In genomic region chr6:149428606-149429005, GRCh38 we compare ENCODE assay signal across 17 cellular contexts. TPM values are rescaled to one million over a fixed set of nuclear protein-coding genes. Genes with fewer than 3 reads are reported as not detected.
DNase-seq lines count a peak whose midpoint lies in the region; ATAC-seq and TF ChIP-seq lines count a peak whose summit lies in the region.
"Had no signal": no experiment of that assay in that cellular context is flagged by ENCODE, and none has a peak within 500 bp of the region (broad histone marks: within the 10 kb centered on the region; RNA-seq: fewer than 3 reads in every experiment).

No MANE protein-coding gene starts in this region.

- no peak for TF ChIP-seq CTCF in esophagus muscularis mucosa (IDR thresholded peaks at IDR 0.05)

- H3K4me1 Mint-ChIP-seq in activated CD4-positive, alpha-beta T cell treated with anti-CD3 and anti-CD28 coated beads, Interleukin-2, amount 10 ng/mL, durations not matched to agents 7 days and 5 days = peaks cover 10% of the 10 kb centered on the region
- H3K4me1 Mint-ChIP-seq in activated T-helper 17 cell treated with anti-CD3 and anti-CD28 coated beads, Interleukin-2, amount 50 U/mL, for 72 hours = no peaks in the 10 kb centered on the region
- peaks cover 8% of the 10 kb centered on the region for H3K4me1 Mint-ChIP-seq in stimulated activated memory B cell treated with anti-CD40 and anti-IgM and Interleukin-4, amounts not matched to agents 10 μg/mL and 1 μg/mL and 100 μg/mL, for 72 hours

- no peaks in the 10 kb centered on the region for H3K36me3 Mint-ChIP-seq in activated CD4-positive, alpha-beta T cell treated with anti-CD3 and anti-CD28 coated beads, Interleukin-2, amount 10 ng/mL, durations not matched to agents 7 days and 5 days (ENCODE audit: low read depth)
- no peaks in the 10 kb centered on the region for H3K36me3 Mint-ChIP-seq in activated T-helper 17 cell treated with anti-CD3 and anti-CD28 coated beads, Interleukin-2, amount 50 U/mL, for 72 hours (ENCODE audit: low read depth)
- no peaks in the 10 kb centered on the region for H3K36me3 Mint-ChIP-seq in stimulated activated memory B cell treated with anti-CD40 and anti-IgM and Interleukin-4, amounts not matched to agents 10 μg/mL and 1 μg/mL and 100 μg/mL, for 72 hours
- H3K36me3 Mint-ChIP-seq: CD8-positive, alpha-beta T cell had no signal

- H3K27me3 Mint-ChIP-seq in activated CD4-positive, alpha-beta T cell treated with anti-CD3 and anti-CD28 coated beads, Interleukin-2, amount 10 ng/mL, durations not matched to agents 7 days and 5 days = no peaks in the 10 kb centered on the region
- H3K27me3 Mint-ChIP-seq in activated T-helper 17 cell treated with anti-CD3 and anti-CD28 coated beads, Interleukin-2, amount 50 U/mL, for 72 hours = no peaks in the 10 kb centered on the region
- H3K27me3 Mint-ChIP-seq in stimulated activated memory B cell treated with anti-CD40 and anti-IgM and Interleukin-4, amounts not matched to agents 10 μg/mL and 1 μg/mL and 100 μg/mL, for 72 hours = no peaks in the 10 kb centered on the region

- POLR2A ChIA-PET in activated CD4-positive, alpha-beta T cell treated with anti-CD3 and anti-CD28 coated beads, Interleukin-2, amount 10 ng/mL, durations not matched to agents 7 days and 5 days (lab: Charles Lee) = no interaction called here

- no peaks in the 10 kb centered on the region for H3K36me3 ChIP-seq in esophagus muscularis mucosa
- H3K36me3 ChIP-seq: BE2C had no signal

- peaks cover 3 to 20% (median 14%) of the 10 kb centered on the region in 4 donors for H3K4me1 ChIP-seq in esophagus muscularis mucosa
- H3K4me1 ChIP-seq: BE2C had no signal

- no peak for TF ChIP-seq EP300 in esophagus muscularis mucosa (IDR thresholded peaks at IDR 0.05)

- CTCF ChIA-PET in activated CD4-positive, alpha-beta T cell treated with anti-CD3 and anti-CD28 coated beads, Interleukin-2, amount 10 ng/mL, durations not matched to agents 7 days and 5 days (lab: Charles Lee) = interaction anchor here (1.1 to 1.9 kb wide), 5 partner anchors 10 to 400 kb away, joined by 3 to 5 read pairs (median 4); no protein-coding TSS in a partner anchor

- no peak for ATAC-seq in activated T-helper 17 cell treated with anti-CD3 and anti-CD28 coated beads, Interleukin-2, amount 50 U/mL, for 72 hours (replicated peaks)
- ATAC-seq in stimulated activated memory B cell treated with anti-CD40 and anti-IgM and Interleukin-4, amounts not matched to agents 10 μg/mL and 1 μg/mL and 100 μg/mL, for 72 hours = no peak
- ATAC-seq: A549; CD8-positive, alpha-beta T cell had no signal

- H3K27ac Mint-ChIP-seq in activated CD4-positive, alpha-beta T cell treated with anti-CD3 and anti-CD28 coated beads, Interleukin-2, amount 10 ng/mL, durations not matched to agents 7 days and 5 days = peak overlapping the region; percentile 14
- H3K27ac Mint-ChIP-seq in activated T-helper 17 cell treated with anti-CD3 and anti-CD28 coated beads, Interleukin-2, amount 50 U/mL, for 72 hours = peak overlapping the region; percentile 34
- H3K27ac Mint-ChIP-seq in stimulated activated memory B cell treated with anti-CD40 and anti-IgM and Interleukin-4, amounts not matched to agents 10 μg/mL and 1 μg/mL and 100 μg/mL, for 72 hours = peak overlapping the region; percentile 11
- H3K27ac Mint-ChIP-seq: CD8-positive, alpha-beta T cell; H9 had no signal

- no peak overlapping the region for H3K4me3 Mint-ChIP-seq in activated CD4-positive, alpha-beta T cell treated with anti-CD3 and anti-CD28 coated beads, Interleukin-2, amount 10 ng/mL, durations not matched to agents 7 days and 5 days
- H3K4me3 Mint-ChIP-seq in activated T-helper 17 cell treated with anti-CD3 and anti-CD28 coated beads, Interleukin-2, amount 50 U/mL, for 72 hours = no peak overlapping the region
- no peak overlapping the region for H3K4me3 Mint-ChIP-seq in stimulated activated memory B cell treated with anti-CD40 and anti-IgM and Interleukin-4, amounts not matched to agents 10 μg/mL and 1 μg/mL and 100 μg/mL, for 72 hours
- H3K4me3 Mint-ChIP-seq: CD8-positive, alpha-beta T cell; H9 had no signal

- intact Hi-C loops in esophagus muscularis mucosa (cut with DNase I) = no loop called here

- H3K27me3 ChIP-seq in esophagus muscularis mucosa = no peaks in the 10 kb centered on the region
- H3K27me3 ChIP-seq: BE2C had no signal

- H3K9me3 Mint-ChIP-seq in activated CD4-positive, alpha-beta T cell treated with anti-CD3 and anti-CD28 coated beads, Interleukin-2, amount 10 ng/mL, durations not matched to agents 7 days and 5 days = no peaks in the 10 kb centered on the region
- H3K9me3 Mint-ChIP-seq in activated T-helper 17 cell treated with anti-CD3 and anti-CD28 coated beads, Interleukin-2, amount 50 U/mL, for 72 hours = no peaks in the 10 kb centered on the region
- no peaks in the 10 kb centered on the region for H3K9me3 Mint-ChIP-seq in stimulated activated memory B cell treated with anti-CD40 and anti-IgM and Interleukin-4, amounts not matched to agents 10 μg/mL and 1 μg/mL and 100 μg/mL, for 72 hours
- H3K9me3 Mint-ChIP-seq: CD8-positive, alpha-beta T cell; H9 had no signal

- TF ChIP-seq POLR2A in esophagus muscularis mucosa (IDR thresholded peaks at IDR 0.05; ENCODE audit: low read depth) = no peak

- DNase-seq in activated CD4-positive, alpha-beta T cell treated with anti-CD3 and anti-CD28 coated beads, Interleukin-2, amount 10 ng/mL, durations not matched to agents 7 days and 5 days = no peak
- DNase-seq in activated CD4-positive, alpha-beta T cell treated with anti-CD3 and anti-CD28 coated beads, Interleukin-2, amount 50 U/mL, for 48 hours = no peak
- peak; percentile 60 for DNase-seq in esophagus muscularis mucosa (ENCODE audit: extremely low spot score)
- no peak for DNase-seq in activated effector memory CD4-positive, alpha-beta T cell treated with anti-CD3 and anti-CD28 coated beads, Interleukin-2, amount 50 U/mL, for 16 hours
- DNase-seq in NCI-H187 (lab: John Stamatoyannopoulos, UW) = no peak
- DNase-seq: BE2C; CD8-positive, alpha-beta T cell; COR-L47; DMS153; DMS79 treated with DMSO at 0.1 percent for 48 hours; GDM1; GOT3; H9 had no signal

- no peaks in the 10 kb centered on the region for H3K9me3 ChIP-seq in esophagus muscularis mucosa
- H3K9me3 ChIP-seq: A549, BE2C had no signal

- 100% methylated on average over 3 of the region's 4 CpGs for WGBS in esophagus muscularis mucosa

- no peak overlapping the region for H3K4me3 ChIP-seq in esophagus muscularis mucosa
- H3K4me3 ChIP-seq: A549 had no signal

- no peak overlapping the region for H3K27ac ChIP-seq in esophagus muscularis mucosa (replicated peaks in 1 of 4)
- H3K27ac ChIP-seq: A549, C4-2B had no signal

RNA-seq across cellular contexts. Expression of gene SUMO4, which starts 28.5 kb away (rescaled TPM):
- total RNA-seq in activated CD4-positive, alpha-beta T cell treated with anti-CD3 and anti-CD28 coated beads, Interleukin-2, amount 10 ng/mL, durations not matched to agents 7 days and 5 days = 10 to 100 TPM in 1 of 2 experiments, 1 to 10 TPM in 1; 7.9 to 10.2 TPM
- total RNA-seq in activated T-helper 17 cell treated with anti-CD3 and anti-CD28 coated beads, Interleukin-2, amount 50 U/mL, for 72 hours = 10 to 100 TPM; 16.0 to 16.4 TPM
- total RNA-seq in esophagus muscularis mucosa = 1 to 10 TPM in 2 of 4 donors, under 1 TPM in 2; 0.58 to 2.1 (median 1.0) TPM

RNA-seq across cellular contexts. Expression of gene ZC3H12D, which starts 56.2 kb away (rescaled TPM):
- 10 to 100 TPM; 10.7 to 16.5 TPM for total RNA-seq in activated CD4-positive, alpha-beta T cell treated with anti-CD3 and anti-CD28 coated beads, Interleukin-2, amount 10 ng/mL, durations not matched to agents 7 days and 5 days
- 100 to 1,000 TPM; 117 to 254 TPM for total RNA-seq in activated T-helper 17 cell treated with anti-CD3 and anti-CD28 coated beads, Interleukin-2, amount 50 U/mL, for 72 hours
- 1 to 10 TPM in 1 of 4 donors, under 1 TPM in 3; 0.63 to 5.8 (median 0.87) TPM for total RNA-seq in esophagus muscularis mucosa

Comparison
In these comparisons a context has a peak if more than half of its experiments do, and no peak if none do; other contexts are left out.
1. RNA of gene ZC3H12D, which starts 56.2 kb away (total RNA-seq): 117 to 254 TPM in activated T-helper 17 cell treated with anti-CD3 and anti-CD28 coated beads, Interleukin-2, amount 50 U/mL, for 72 hours; 10.7 to 16.5 TPM in activated CD4-positive, alpha-beta T cell treated with anti-CD3 and anti-CD28 coated beads, Interleukin-2, amount 10 ng/mL, durations not matched to agents 7 days and 5 days and 0.63 to 5.8 TPM in esophagus muscularis mucosa; every median in the first group is over 4 times any median in the second.
2. Peak in every context shown above with its lines, with median percentiles within 50 percentile points of each other: H3K27ac Mint-ChIP-seq.